Comparison of ENCODE assay signal across 1 cellular context in genomic region chr7:94012748-94013147, GRCh38.
TF ChIP-seq lines count a peak whose summit lies in the region.

No MANE protein-coding gene starts in this region.

TF ChIP-seq in WTC11, 78 proteins besides CTCF, POLR2A, EP300 and RAD21 (continued from another document):
- TF ChIP-seq PRDM15 (CRISPR knock-in tag; IDR thresholded peaks at IDR 0.05) = no peak
- TF ChIP-seq NR1H2 (CRISPR knock-in tag; IDR thresholded peaks at IDR 0.05) = no peak
TF ChIP-seq in WTC11: peak in this region for 0.
